ENCODE assay signal across 10 cellular contexts in genomic region chr6:108176281-108177089, GRCh38. TPM values are rescaled to one million over a fixed set of nuclear protein-coding genes. Genes with fewer than 3 reads are reported as not detected.
DNase-seq lines count a peak whose midpoint lies in the region; ATAC-seq and TF ChIP-seq lines count a peak whose summit lies in the region.
"Had no signal": no experiment of that assay in that cellular context is flagged by ENCODE, and none has a peak within 500 bp of the region (broad histone marks: within the 10 kb centered on the region; RNA-seq: fewer than 3 reads in every experiment).

No MANE protein-coding gene starts in this region.

- no peaks in the 10 kb centered on the region for H4K20me1 ChIP-seq in IMR-90 (ENCODE audit: insufficient read depth, low read length)

- no peak overlapping the region for H2BK5ac ChIP-seq in IMR-90 (ENCODE audit: low read depth, low read length, poor library complexity, severe bottlenecking)

- peak overlapping the region; percentile 25 for H3K4me3 Mint-ChIP-seq in natural killer cell treated with Interleukin-12 subunit alpha and Interleukin-12 subunit beta and Interleukin-15 and Interleukin-18, amount 100 ng/mL, for 72 hours

- no peak overlapping the region for H4K5ac ChIP-seq in IMR-90 (ENCODE audit: low read depth, low read length)

- no peak overlapping the region for H2AK5ac ChIP-seq in IMR-90 (ENCODE audit: low read depth, low read length)

- H2BK15ac ChIP-seq in IMR-90 (ENCODE audit: low read depth, low read length) = no peak overlapping the region

- H3K4me1 Mint-ChIP-seq in natural killer cell treated with Interleukin-12 subunit alpha and Interleukin-12 subunit beta and Interleukin-15 and Interleukin-18, amount 100 ng/mL, for 72 hours (ENCODE audit: low read depth in 2 of 2) = peaks cover 0 to 7% of the 10 kb centered on the region in 2 donors

- no peak overlapping the region for H3K18ac ChIP-seq in IMR-90 (ENCODE audit: low read depth, low read length)

- no peak overlapping the region for H3K9ac ChIP-seq in IMR-90 (ENCODE audit: low read depth, low read length)

- no peak overlapping the region for H3K14ac ChIP-seq in IMR-90 (replicated peaks; ENCODE audit: low read depth, low read length)

- peak overlapping the region; percentile 52 for H3K4me3 ChIP-seq in BE2C (ENCODE audit: low read depth, low read length)
- H3K4me3 ChIP-seq in IMR-90 (ENCODE audit: insufficient read depth, low read depth, low read length) = no peak overlapping the region
- peak overlapping the region; percentile 28 for H3K4me3 ChIP-seq in epithelial cell of proximal tubule (ENCODE audit: low read depth, low read length)

- peak overlapping the region; percentile 3 for H2AFZ ChIP-seq in IMR-90 (replicated peaks; ENCODE audit: low read length, poor library complexity)

- no peak for ATAC-seq in IMR-90 (ENCODE audit: low read depth)
- ATAC-seq in natural killer cell treated with Interleukin-12 subunit alpha and Interleukin-12 subunit beta and Interleukin-15 and Interleukin-18, amount 100 ng/mL, for 72 hours = peak; percentile 27 to 36
- no peak for ATAC-seq in GM21619 (IDR thresholded peaks at IDR 0.05; ENCODE audit: unreplicated experiment)
- ATAC-seq: PC-3 had no signal

- no peak overlapping the region for H4K8ac ChIP-seq in IMR-90 (ENCODE audit: low read depth in 2 of 2, low read length in 2 of 2)

- no peak overlapping the region; the same call in 1 of the 2 replicates for H3K4me2 ChIP-seq in IMR-90 (ENCODE audit: low read depth, low read length)

- no peaks in the 10 kb centered on the region for H3K36me3 ChIP-seq in BE2C
- no peaks in the 10 kb centered on the region for H3K36me3 ChIP-seq in IMR-90 (ENCODE audit: control insufficient read depth, insufficient read depth, low read length)

- no peak overlapping the region for H2BK120ac ChIP-seq in IMR-90 (ENCODE audit: low read depth, low read length)

- TF ChIP-seq RAD21 in IMR-90 (IDR thresholded peaks at IDR 0.05; ENCODE audit: low read length) = no peak

- no peak overlapping the region for H3K56ac ChIP-seq in IMR-90 (ENCODE audit: extremely low read depth, insufficient read depth, low read length)

- TF ChIP-seq POLR2A in IMR-90 (IDR thresholded peaks at IDR 0.05; ENCODE audit: low read depth, low read length) = no peak

- intact Hi-C loops in IMR-90 (cut with micrococcal nuclease) = no loop called here

- H3K27ac Mint-ChIP-seq in natural killer cell treated with Interleukin-12 subunit alpha and Interleukin-12 subunit beta and Interleukin-15 and Interleukin-18, amount 100 ng/mL, for 72 hours = no peak overlapping the region

- H3K4me1 ChIP-seq in BE2C = no peaks in the 10 kb centered on the region
- no peaks in the 10 kb centered on the region for H3K4me1 ChIP-seq in IMR-90 (ENCODE audit: control insufficient read depth, insufficient read depth, low read length)

- H3K9me1 ChIP-seq in IMR-90 (ENCODE audit: insufficient read depth, low read length) = no peaks in the 10 kb centered on the region

- TF ChIP-seq CTCF in BE2C (IDR thresholded peaks at IDR 0.05; ENCODE audit: low read depth, low read length) (no peak), IMR-90 (conservative IDR thresholded peaks at IDR 0.05; ENCODE audit: low read depth, low read length) (no peak), epithelial cell of proximal tubule (conservative IDR thresholded peaks at IDR 0.05; ENCODE audit: low read depth, low read length) (no peak)

- H3K27me3 ChIP-seq in BE2C (peaks cover 15% of the 10 kb centered on the region), IMR-90 (ENCODE audit: control insufficient read depth, insufficient read depth, low read length) (peaks cover 63% of the 10 kb centered on the region)

- no peak overlapping the region for H3K27ac ChIP-seq in IMR-90 (ENCODE audit: insufficient read depth, low read length)

- H3K27me3 Mint-ChIP-seq in natural killer cell treated with Interleukin-12 subunit alpha and Interleukin-12 subunit beta and Interleukin-15 and Interleukin-18, amount 100 ng/mL, for 72 hours = peaks cover 45 to 75% of the 10 kb centered on the region in 2 donors

- no peak overlapping the region for H4K91ac ChIP-seq in IMR-90 (ENCODE audit: insufficient read depth, low read depth, low read length)

- dilution Hi-C loops in IMR-90 (cut with HindIII; ENCODE audit: low sequenced_read_pairs, unreplicated experiment) = no loop called here

- no peaks in the 10 kb centered on the region for H3K79me1 ChIP-seq in IMR-90 (ENCODE audit: low read depth in 1 of 2, low read length in 2 of 2)

- DNase-seq in BE2C (no peak), IMR-90 (no peak), epithelial cell of proximal tubule (ENCODE audit: low read depth) (no peak), NCI-H187 (lab: John Stamatoyannopoulos, UW) (no peak), DMS 273 (lab: John Stamatoyannopoulos, UW; ENCODE audit: unreplicated experiment) (no peak), GDM1 (lab: John Stamatoyannopoulos, UW) (no peak)
- DNase-seq in natural killer cell treated with Interleukin-12 subunit alpha and Interleukin-12 subunit beta and Interleukin-15 and Interleukin-18, amount 100 ng/mL, for 72 hours (ENCODE audit: low spot score) = no peak
- DNase-seq: NCI-H1417 treated with DMSO at 0.1 percent for 48 hours, PC-3 had no signal

- no peak overlapping the region for H2BK20ac ChIP-seq in IMR-90 (ENCODE audit: low read depth, low read length)

- CTCF ChIA-PET in IMR-90 (lab: Yijun Ruan, JAX) = interaction anchor here (0.6 kb wide), 1 partner anchor 52 kb away, joined by 3 read pairs; no protein-coding TSS in a partner anchor

- 2% methylated on average over 20 of the region's 46 CpGs; no CpG with 5 or more reads in 1 of the 2 experiments for WGBS in IMR-90 (ENCODE audit: extremely low coverage in 2 of 2, insufficient read length in 1 of 2), 2 experiments

- POLR2A ChIA-PET in IMR-90 (lab: Charles Lee; ENCODE audit: unreplicated experiment) = no interaction called here

- H2AK9ac ChIP-seq in IMR-90 (replicated peaks; ENCODE audit: low read depth, low read length, poor library complexity) = no peak overlapping the region

- BruUV-seq in IMR-90 (replicated peaks; lab: Mats Ljungman, UMichigan) = no TSS peak

- no peak overlapping the region for H3K4ac ChIP-seq in IMR-90 (ENCODE audit: low read depth, low read length)

- no peaks in the 10 kb centered on the region for H3K36me3 Mint-ChIP-seq in natural killer cell treated with Interleukin-12 subunit alpha and Interleukin-12 subunit beta and Interleukin-15 and Interleukin-18, amount 100 ng/mL, for 72 hours

- no peaks in the 10 kb centered on the region for H3K9me3 Mint-ChIP-seq in natural killer cell treated with Interleukin-12 subunit alpha and Interleukin-12 subunit beta and Interleukin-15 and Interleukin-18, amount 100 ng/mL, for 72 hours

- no peak overlapping the region for H3K23ac ChIP-seq in IMR-90 (ENCODE audit: low read depth, low read length)

- in situ Hi-C loops in IMR-90 (cut with MboI; ENCODE audit: low sequenced_read_pairs) = no loop called here

- H3K9me3 ChIP-seq in BE2C (no peaks in the 10 kb centered on the region; the same call in 1 of the 2 replicates), IMR-90 (ENCODE audit: control insufficient read depth, insufficient read depth, low read length) (peaks cover 15% of the 10 kb centered on the region)

TF ChIP-seq in IMR-90, 13 proteins besides CTCF, POLR2A, EP300 and RAD21:
- TF ChIP-seq ELK1 (IDR thresholded peaks at IDR 0.05; ENCODE audit: borderline replicate concordance, low read depth, low read length) (no peak), CHD1 (IDR thresholded peaks at IDR 0.05; ENCODE audit: low read depth, low read length) (no peak), SMC3 (IDR thresholded peaks at IDR 0.05; ENCODE audit: low read depth, low read length) (no peak), MAZ (IDR thresholded peaks at IDR 0.05; ENCODE audit: borderline replicate concordance, low read depth, low read length) (no peak), MXI1 (IDR thresholded peaks at IDR 0.05; ENCODE audit: borderline replicate concordance, low read depth, low read length) (no peak), BHLHE40 (IDR thresholded peaks at IDR 0.05; ENCODE audit: low read depth, low read length) (no peak), RFX5 (IDR thresholded peaks at IDR 0.05; ENCODE audit: low read depth, low read length) (no peak), CEBPB (IDR thresholded peaks at IDR 0.05; ENCODE audit: low read depth, low read length) (no peak), MAFK (IDR thresholded peaks at IDR 0.05; ENCODE audit: low read depth, low read length) (no peak), USF2 (IDR thresholded peaks at IDR 0.05; ENCODE audit: low read depth, low read length) (no peak), NFE2L2 (IDR thresholded peaks at IDR 0.05; ENCODE audit: low read depth, low read length) (no peak), RCOR1 (IDR thresholded peaks at IDR 0.05; ENCODE audit: insufficient replicate concordance, low read length) (no peak), FOS (IDR thresholded peaks at IDR 0.05; ENCODE audit: low read depth, low read length) (no peak)
TF ChIP-seq in IMR-90: peak in this region for 0.

RNA-seq across cellular contexts. Expression of gene NR2E1, which starts 10.7 kb away (rescaled TPM):
- polyA plus RNA-seq in BE2C (2012; ENCODE audit: insufficient read depth, insufficient read length, low read depth) = not detected
- total RNA-seq in IMR-90 (2012; rRNA removed) (not detected in 2 replicates), epithelial cell of proximal tubule (not detected in 2 replicates)
- not detected in 2 replicates for polyA plus RNA-seq in IMR-90 (2012; rRNA removed)
- not detected in 2 replicates for polyA plus RNA-seq in IMR-90 (2012; cell fraction: cytosol; rRNA removed)
- polyA plus RNA-seq in IMR-90 (2012; cell fraction: nucleus; rRNA removed; ENCODE audit: low replicate concordance) = not detected in 2 replicates
- not detected for total RNA-seq in natural killer cell treated with Interleukin-12 subunit alpha and Interleukin-12 subunit beta and Interleukin-15 and Interleukin-18, amount 100 ng/mL, for 72 hours

Comparison
In these comparisons a context has a peak if more than half of its experiments do, and no peak if none do; other contexts are left out.
1. ATAC-seq: peak in natural killer cell treated with Interleukin-12 subunit alpha and Interleukin-12 subunit beta and Interleukin-15 and Interleukin-18, amount 100 ng/mL, for 72 hours (2 of 2); none in IMR-90 (single experiment) and GM21619 (single experiment).